Comparison of ENCODE assay signal across 20 cellular contexts in the genomic region with DNA sequence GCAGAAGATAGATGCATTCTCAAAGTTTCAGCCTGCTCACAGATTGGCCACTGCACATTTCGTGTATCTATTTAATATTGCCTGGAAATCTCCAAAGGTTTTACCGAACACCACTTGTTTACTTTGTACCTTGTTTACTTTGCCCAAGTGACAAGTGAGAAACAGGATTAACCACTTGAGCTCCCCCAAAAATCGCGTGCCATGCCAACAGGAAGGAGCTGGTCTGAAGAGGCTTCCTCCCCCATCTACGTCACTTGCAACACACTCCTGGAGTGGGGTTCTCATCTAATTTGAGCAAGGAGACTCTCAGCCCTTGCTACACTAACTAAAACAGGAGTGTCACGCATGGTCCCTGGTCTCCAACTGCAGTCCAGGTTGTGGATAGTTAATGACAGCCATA.
"Had no signal": no experiment of that assay in that cellular context is flagged by ENCODE, and none has a peak within 500 bp of the region (broad histone marks: within the 10 kb centered on the region; RNA-seq: fewer than 3 reads in every experiment).

No MANE protein-coding gene starts in this region.

- DNase-seq: activated CD4-positive, alpha-beta T cell treated with anti-CD3 and anti-CD28 coated beads, Interleukin-2, amount 50 U/mL, for 48 hours; activated gamma-delta T cell; colonic mucosa; foreskin keratinocyte; glutamatergic neuron; hippocampal formation; left cardiac atrium; mammary epithelial cell; midbrain; nucleus accumbens; posterior cingulate gyrus; stimulated activated CD4-positive, alpha-beta T cell treated with anti-CD3 and anti-CD28 coated beads, Interleukin-12 subunit alpha, Interleukin-12 subunit beta, amount 100 ng/mL, for 4 hours; stimulated activated CD4-positive, alpha-beta T cell treated with anti-CD3 and anti-CD28 coated beads, Interleukin-1b, Interleukin-23, amount 100 ng/mL, for 48 hours; stimulated activated CD8-positive, alpha-beta memory T cell treated with anti-CD3 and anti-CD28 coated beads, Interleukin-4, amount 100 ng/mL, for 48 hours; stimulated activated naive CD4-positive, alpha-beta T cell; uterus had no signal

- H3K36me3 Mint-ChIP-seq: activated naive CD4-positive, alpha-beta T cell treated with anti-CD3 and anti-CD28 coated beads, Interleukin-2, amount 50 U/mL, for 24 hours had no signal

- H3K4me3 ChIP-seq: ascending aorta, colonic mucosa, uterus had no signal

- H3K4me1 Mint-ChIP-seq: activated naive CD4-positive, alpha-beta T cell treated with anti-CD3 and anti-CD28 coated beads, Interleukin-2, amount 50 U/mL, for 24 hours; central memory CD8-positive, alpha-beta T cell had no signal

- H3K27me3 Mint-ChIP-seq: central memory CD8-positive, alpha-beta T cell had no signal

- H3K9me3 Mint-ChIP-seq: activated naive CD4-positive, alpha-beta T cell treated with anti-CD3 and anti-CD28 coated beads, Interleukin-2, amount 50 U/mL, for 24 hours; nephron had no signal

- H3K4me3 Mint-ChIP-seq: activated naive CD4-positive, alpha-beta T cell treated with anti-CD3 and anti-CD28 coated beads, Interleukin-2, amount 50 U/mL, for 24 hours; central memory CD8-positive, alpha-beta T cell; nephron had no signal

- H3K27ac Mint-ChIP-seq: activated naive CD4-positive, alpha-beta T cell treated with anti-CD3 and anti-CD28 coated beads, Interleukin-2, amount 50 U/mL, for 24 hours; nephron had no signal
